Comparison of ENCODE assay signal across 2 cellular contexts in the genomic region with DNA sequence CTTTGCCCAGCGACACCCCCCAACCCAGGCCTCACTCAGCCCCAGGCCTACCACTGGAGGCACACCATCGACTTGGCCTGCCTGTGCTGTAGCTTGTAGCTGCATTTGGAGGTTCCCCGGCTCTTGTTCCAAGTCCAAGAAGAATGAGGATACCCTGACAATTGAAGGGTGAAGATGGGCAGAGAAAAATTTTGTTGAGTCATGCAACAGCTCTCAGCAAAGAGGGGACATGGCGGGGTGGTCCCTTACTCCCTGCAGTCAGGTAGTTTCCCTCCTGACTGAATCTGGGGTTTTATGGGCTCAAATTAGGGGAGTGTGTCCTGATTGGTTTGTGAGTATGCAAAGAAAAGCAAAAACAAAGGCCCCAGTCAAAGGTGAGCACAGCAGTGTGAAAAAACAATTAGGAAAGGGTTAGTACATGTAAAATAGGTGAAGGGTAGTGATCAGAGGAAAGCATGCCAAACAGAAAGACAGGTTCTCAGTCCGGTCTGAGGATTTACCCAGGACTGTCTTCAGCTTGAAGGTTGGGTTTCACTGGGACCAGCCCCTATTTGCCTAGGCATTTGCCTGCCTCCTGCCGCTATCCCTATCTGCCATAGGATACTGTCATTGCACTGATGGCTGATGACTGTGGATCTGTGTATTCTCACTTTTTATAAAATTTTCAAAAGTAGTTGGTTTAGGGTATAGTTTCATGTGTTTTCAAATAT.
TF ChIP-seq lines count a peak whose summit lies in the region.

No MANE protein-coding gene starts in this region.

TF ChIP-seq in HepG2, 621 proteins besides CTCF, POLR2A, EP300 and RAD21:
- TF ChIP-seq NFE2L2 (IDR thresholded peaks at IDR 0.05; ENCODE audit: low read length) = peak; percentile 61
- TF ChIP-seq, protein P1, sequence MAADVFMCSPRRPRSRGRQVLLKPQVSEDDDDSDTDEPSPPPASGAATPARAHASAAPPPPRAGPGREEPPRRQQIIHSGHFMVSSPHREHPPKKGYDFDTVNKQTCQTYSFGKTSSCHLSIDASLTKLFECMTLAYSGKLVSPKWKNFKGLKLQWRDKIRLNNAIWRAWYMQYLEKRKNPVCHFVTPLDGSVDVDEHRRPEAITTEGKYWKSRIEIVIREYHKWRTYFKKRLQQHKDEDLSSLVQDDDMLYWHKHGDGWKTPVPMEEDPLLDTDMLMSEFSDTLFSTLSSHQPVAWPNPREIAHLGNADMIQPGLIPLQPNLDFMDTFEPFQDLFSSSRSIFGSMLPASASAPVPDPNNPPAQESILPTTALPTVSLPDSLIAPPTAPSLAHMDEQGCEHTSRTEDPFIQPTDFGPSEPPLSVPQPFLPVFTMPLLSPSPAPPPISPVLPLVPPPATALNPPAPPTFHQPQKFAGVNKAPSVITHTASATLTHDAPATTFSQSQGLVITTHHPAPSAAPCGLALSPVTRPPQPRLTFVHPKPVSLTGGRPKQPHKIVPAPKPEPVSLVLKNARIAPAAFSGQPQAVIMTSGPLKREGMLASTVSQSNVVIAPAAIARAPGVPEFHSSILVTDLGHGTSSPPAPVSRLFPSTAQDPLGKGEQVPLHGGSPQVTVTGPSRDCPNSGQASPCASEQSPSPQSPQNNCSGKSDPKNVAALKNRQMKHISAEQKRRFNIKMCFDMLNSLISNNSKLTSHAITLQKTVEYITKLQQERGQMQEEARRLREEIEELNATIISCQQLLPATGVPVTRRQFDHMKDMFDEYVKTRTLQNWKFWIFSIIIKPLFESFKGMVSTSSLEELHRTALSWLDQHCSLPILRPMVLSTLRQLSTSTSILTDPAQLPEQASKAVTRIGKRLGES (CRISPR knock-in tag; IDR thresholded peaks at IDR 0.05; ENCODE audit: borderline replicate concordance) = no peak
- no peak for TF ChIP-seq PTBP1 (IDR thresholded peaks at IDR 0.05; ENCODE audit: low read depth, low read length, poor library complexity, severe bottlenecking)
- no peak for TF ChIP-seq ONECUT2 (CRISPR knock-in tag; IDR thresholded peaks at IDR 0.05)

TF ChIP-seq in K562, 482 proteins besides CTCF, POLR2A, EP300 and RAD21:
- 0 out of 2 replicates have a peak, but pooled peaks have one; percentile 16 for TF ChIP-seq MAFG (tag; conservative IDR thresholded peaks at IDR 0.05)
- TF ChIP-seq ZNF778 (CRISPR knock-in tag; IDR thresholded peaks at IDR 0.05) = no peak
TF ChIP-seq in K562: peak in this region for 1.
